In the genomic region with DNA sequence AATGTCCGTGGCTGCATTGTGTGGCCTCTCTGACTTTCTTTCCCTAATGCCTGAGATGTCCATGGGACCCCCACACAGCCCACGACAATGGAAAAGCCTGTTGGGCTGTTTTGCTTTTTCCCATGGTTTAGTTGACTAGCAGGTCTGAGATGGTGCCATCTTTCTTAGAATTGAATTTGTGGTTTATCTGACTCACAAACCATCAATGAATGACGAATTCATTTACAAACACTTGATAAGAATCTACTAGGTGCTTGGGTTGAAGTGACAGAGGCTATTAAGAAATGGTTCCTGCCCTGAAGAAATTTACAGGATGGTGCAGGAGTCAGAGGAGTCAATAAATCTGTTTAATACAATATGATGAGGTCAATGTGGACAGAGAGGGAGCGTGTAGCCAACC, we compare ENCODE assay signal across 1 cellular context.
A peak's percentile ranks its signal among the peaks of the same experiment; 100 is the strongest.
TF ChIP-seq lines count a peak whose summit lies in the region.

No MANE protein-coding gene starts in this region.

TF ChIP-seq in K562, 482 proteins besides CTCF, POLR2A, EP300 and RAD21 (continued from another document):
- TF ChIP-seq, protein P1, sequence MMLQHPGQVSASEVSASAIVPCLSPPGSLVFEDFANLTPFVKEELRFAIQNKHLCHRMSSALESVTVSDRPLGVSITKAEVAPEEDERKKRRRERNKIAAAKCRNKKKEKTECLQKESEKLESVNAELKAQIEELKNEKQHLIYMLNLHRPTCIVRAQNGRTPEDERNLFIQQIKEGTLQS (IDR thresholded peaks at IDR 0.05): peak; percentile 28; the same call in 1 of the 2 replicates
- TF ChIP-seq, protein P1 (CRISPR knock-in tag; conservative IDR thresholded peaks at IDR 0.05): no peak
- no peak for TF ChIP-seq FOXK1 (CRISPR knock-in tag; IDR thresholded peaks at IDR 0.05; ENCODE audit: borderline replicate concordance)
- TF ChIP-seq FOSL1 (tag; conservative IDR thresholded peaks at IDR 0.05): peak; percentile 87
- no peak for TF ChIP-seq SIX5 (IDR thresholded peaks at IDR 0.05; ENCODE audit: borderline replicate concordance in 1 of 2, insufficient read depth in 1 of 2, low read depth in 1 of 2, low read length in 2 of 2)
